9 cellular contexts compared by ENCODE assay signal in the genomic region with DNA sequence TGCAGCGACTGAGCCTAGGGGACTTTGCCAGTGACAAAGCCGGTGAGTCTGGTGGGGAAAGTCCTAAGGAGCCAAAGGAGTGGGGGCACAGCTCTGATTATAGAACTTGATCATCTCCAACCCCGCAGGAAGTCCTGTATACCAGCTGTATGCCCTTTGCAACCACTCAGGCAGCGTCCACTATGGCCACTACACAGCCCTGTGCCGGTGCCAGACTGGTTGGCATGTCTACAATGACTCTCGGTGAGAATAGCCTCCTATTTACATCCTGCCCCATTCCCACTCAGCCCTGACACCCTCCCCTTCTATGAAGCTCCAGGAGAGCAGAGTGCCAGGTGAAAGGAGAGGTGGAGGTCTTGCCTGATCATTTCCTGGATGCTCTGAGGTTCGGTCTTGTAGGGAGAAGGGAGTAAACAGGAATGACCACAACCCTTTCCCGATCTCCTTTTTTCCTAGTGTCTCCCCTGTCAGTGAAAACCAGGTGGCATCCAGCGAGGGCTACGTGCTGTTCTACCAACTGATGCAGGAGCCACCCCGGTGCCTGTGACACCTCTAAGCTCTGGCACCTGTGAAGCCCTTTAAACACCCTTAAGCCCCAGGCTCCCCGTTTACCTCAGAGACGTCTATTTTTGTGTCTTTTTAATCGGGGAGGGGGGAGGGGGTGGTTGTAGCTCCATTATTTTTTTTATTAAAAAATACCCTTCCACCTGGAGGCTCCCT. TPM values are rescaled to one million over a fixed set of nuclear protein-coding genes. Genes with fewer than 3 reads are reported as not detected.
DNase-seq lines count a peak whose midpoint lies in the region; ATAC-seq, FAIRE-seq and TF ChIP-seq lines count a peak whose summit lies in the region.
"Had no signal": no experiment of that assay in that cellular context is flagged by ENCODE, and none has a peak within 500 bp of the region (broad histone marks: within the 10 kb centered on the region; RNA-seq: fewer than 3 reads in every experiment).

No MANE protein-coding gene starts in this region.

- TF ChIP-seq POLR2A in vagina (IDR thresholded peaks at IDR 0.05), result no peak

- H3K9me3 ChIP-seq in mononuclear cell (ENCODE audit: low read depth, low read length), result no peaks in the 10 kb centered on the region
- H3K9me3 ChIP-seq in vagina, result no peaks in the 10 kb centered on the region

- H3K36me3 ChIP-seq in bronchial epithelial cell (ENCODE audit: control insufficient read depth, insufficient read depth, low read length) (peaks cover 15% of the 10 kb centered on the region), vagina (peaks cover 0 to 24% of the 10 kb centered on the region in 2 donors)

- peaks cover 37% of the 10 kb centered on the region for H3K4me1 ChIP-seq in mononuclear cell (ENCODE audit: insufficient read depth, low read length)
- H3K4me1 ChIP-seq in vagina, result peaks cover 51% of the 10 kb centered on the region

- intact Hi-C loops in left cardiac atrium (cut with DNase I) (no loop called here), Right ventricle myocardium superior (cut with DNase I) (no loop called here), vagina (cut with DNase I) (no loop called here)

- no peak for TF ChIP-seq CTCF in bronchial epithelial cell (IDR thresholded peaks at IDR 0.05; ENCODE audit: insufficient read depth, low read length, severe bottlenecking)
- TF ChIP-seq CTCF in vagina (IDR thresholded peaks at IDR 0.05), result no peak

- DNase-seq in left cardiac atrium (peak; percentile 18), Right ventricle myocardium superior (no peak), bronchial epithelial cell (ENCODE audit: low read depth) (no peak), vagina (ENCODE audit: extremely low spot score in 2 of 2) (no peak), anterior cingulate cortex (lab: John Stamatoyannopoulos, UW) (no peak), NCI-H2029 treated with DMSO at 0.1 percent for 48 hours (lab: John Stamatoyannopoulos, UW) (no peak)
- DNase-seq: NCI-H1417 had no signal

- no peak for ATAC-seq in left cardiac atrium
- no peak for ATAC-seq in Right ventricle myocardium superior (ENCODE audit: poor library complexity)
- ATAC-seq in HG02759 (IDR thresholded peaks at IDR 0.05; ENCODE audit: unreplicated experiment), result no peak

- peak overlapping the region; percentile 60 for H3K4me3 ChIP-seq in bronchial epithelial cell (ENCODE audit: low read depth, low read length)
- peak overlapping the region; percentile 55 for H3K4me3 ChIP-seq in mononuclear cell (ENCODE audit: low read length)
- peak overlapping the region; percentile 74 to 77 for H3K4me3 ChIP-seq in vagina

- FAIRE-seq in bronchial epithelial cell (lab: Jason Lieb, UNC), result no peak

- peak overlapping the region; percentile 88 for H3K27ac ChIP-seq in vagina

- H3K27me3 ChIP-seq in bronchial epithelial cell (ENCODE audit: control insufficient read depth, insufficient read depth, low read length) (no peaks in the 10 kb centered on the region), mononuclear cell (ENCODE audit: insufficient read depth, low read length) (no peaks in the 10 kb centered on the region), vagina (no peaks in the 10 kb centered on the region)

RNA-seq across cellular contexts. Expression of gene PPOX, which starts 1.2 kb away (rescaled TPM):
- 10 to 100 TPM; 12.7 to 16.3 TPM for total RNA-seq in left cardiac atrium
- total RNA-seq in Right ventricle myocardium superior, result 17.1 TPM
- 10.0 and 11.0 TPM in 2 replicates for total RNA-seq in bronchial epithelial cell
- 5.1 TPM for total RNA-seq in mononuclear cell
- total RNA-seq in vagina, result 16.7 TPM

RNA-seq across cellular contexts. Expression of gene USP21, which starts 5.8 kb away (rescaled TPM):
- total RNA-seq in left cardiac atrium (10 to 100 TPM; 13.4 to 20.8 TPM), Right ventricle myocardium superior (19.0 TPM), bronchial epithelial cell (3.9 and 4.7 TPM in 2 replicates), mononuclear cell (11.1 TPM), vagina (19.4 TPM)

RNA-seq across cellular contexts. Expression of gene UFC1, which starts 11.3 kb away (rescaled TPM):
- total RNA-seq in left cardiac atrium (10 to 100 TPM; 77.7 to 83.8 TPM), Right ventricle myocardium superior (81.0 TPM), bronchial epithelial cell (93.5 and 94.3 TPM in 2 replicates), mononuclear cell (118 TPM), vagina (61.1 TPM)

RNA-seq across cellular contexts. Expression of gene B4GALT3, which starts 12.2 kb away (rescaled TPM):
- total RNA-seq in left cardiac atrium (10 to 100 TPM; 19.7 to 25.2 TPM), Right ventricle myocardium superior (20.3 TPM), bronchial epithelial cell (11.5 and 12.9 TPM in 2 replicates), mononuclear cell (18.7 TPM), vagina (16.2 TPM)

RNA-seq across cellular contexts. Expression of gene DEDD, which starts 32.6 kb away (rescaled TPM):
- 10 to 100 TPM; 26.1 to 30.2 TPM for total RNA-seq in left cardiac atrium
- 26.6 TPM for total RNA-seq in Right ventricle myocardium superior
- total RNA-seq in bronchial epithelial cell, result 26.9 and 31.9 TPM in 2 replicates
- total RNA-seq in mononuclear cell, result 27.2 TPM
- total RNA-seq in vagina, result 42.0 TPM
